9 cellular contexts compared by ENCODE assay signal in genomic region chr15:89689930-89690275, GRCh38. TPM values are rescaled to one million over a fixed set of nuclear protein-coding genes. Genes with fewer than 3 reads are reported as not detected.
DNase-seq lines count a peak whose midpoint lies in the region; ATAC-seq and TF ChIP-seq lines count a peak whose summit lies in the region.
"Not testable (repeated sequence)": the region's sequence is repeated elsewhere in the genome, so short reads cannot be mapped to it uniquely, and the experiment has no call there.
"Had no signal": no experiment of that assay in that cellular context is flagged by ENCODE, and none has a peak within 500 bp of the region (broad histone marks: within the 10 kb centered on the region; RNA-seq: fewer than 3 reads in every experiment).

No MANE protein-coding gene starts in this region.

- TF ChIP-seq CTCF in GM12865 (IDR thresholded peaks at IDR 0.05; ENCODE audit: insufficient read depth, low read depth, low read length, missing control alignments); Panc1 (IDR thresholded peaks at IDR 0.05): not testable (repeated sequence)

- peak overlapping the region; percentile 79 for H3K27ac ChIP-seq in Panc1 (ENCODE audit: low read length)
- not testable (repeated sequence) for H3K27ac ChIP-seq in right cardiac atrium (ENCODE audit: low read length); aorta (ENCODE audit: low read depth in 1 of 2, low read length in 2 of 2)

- in situ Hi-C loops in Panc1 (cut with HindIII; ENCODE audit: low pct_unique_long_range_greater_than_20kb, low sequenced_read_pairs) = not testable (repeated sequence)

- H3K4me3 ChIP-seq in GM12865 (ENCODE audit: low read depth, low read length) = peak overlapping the region; percentile 66
- peak overlapping the region; percentile 72 to 89 for H3K4me3 ChIP-seq in Panc1 (ENCODE audit: low read depth in 2 of 2, low read length in 2 of 2)
- peak overlapping the region; percentile 71 for H3K4me3 ChIP-seq in right cardiac atrium (ENCODE audit: low read length)
- peak overlapping the region; percentile 61 for H3K4me3 ChIP-seq in mucosa of stomach (ENCODE audit: low read length)
- peak overlapping the region; percentile 93 for H3K4me3 ChIP-seq in skeletal muscle cell (ENCODE audit: low read depth, low read length)
- H3K4me3 ChIP-seq in aorta (ENCODE audit: low read length in 2 of 2) = peak overlapping the region; percentile 71 to 78

- not testable (repeated sequence) for DNase-seq in GM12865 (ENCODE audit: low read depth); Panc1 (ENCODE audit: low read depth, low spot score); right cardiac atrium; skeletal muscle cell (ENCODE audit: low read depth); aorta

- H3K27ac Mint-ChIP-seq in activated T-helper 17 cell treated with anti-CD3 and anti-CD28 coated beads, Interleukin-2, amount 50 U/mL, for 72 hours = peak overlapping the region; percentile 83
- peak overlapping the region; percentile 77 for H3K27ac Mint-ChIP-seq in dendritic cell treated with granulocyte-macrophage colony-stimulating factor and Interleukin-4, amounts not matched to agents 40 ng/mL and 50 ng/mL, for 4 days

- ATAC-seq in Panc1; activated T-helper 17 cell treated with anti-CD3 and anti-CD28 coated beads, Interleukin-2, amount 50 U/mL, for 72 hours (replicated peaks); right cardiac atrium; aorta (ENCODE audit: low FRiP score): not testable (repeated sequence)

- H3K27me3 ChIP-seq in Panc1 (ENCODE audit: control insufficient read depth, insufficient read depth, low read length); right cardiac atrium (ENCODE audit: control insufficient read depth, insufficient read depth); mucosa of stomach (ENCODE audit: control insufficient read depth, insufficient read depth, low read length); aorta (ENCODE audit: control insufficient read depth in 1 of 2, insufficient read depth in 2 of 2, low read length in 1 of 2): not testable (repeated sequence)

- 61% methylated on average over 15 of the region's 15 CpGs for WGBS in right cardiac atrium
- 34 to 39% methylated on average over 15 of the region's 15 CpGs for WGBS in aorta, 2 donors

- intact Hi-C loops in Panc1 (cut with micrococcal nuclease; ENCODE audit: unreplicated experiment); dendritic cell treated with granulocyte-macrophage colony-stimulating factor and Interleukin-4, amounts not matched to agents 40 ng/mL and 50 ng/mL, for 4 days (cut with micrococcal nuclease): not testable (repeated sequence)
- intact Hi-C loops in right cardiac atrium (cut with DNase I) = loop anchor here in 1 of 4 donors (5.0 kb wide), 1 partner anchor 33 kb away; the partner anchor contains the start of gene KIF7
- intact Hi-C loops in aorta (cut with DNase I) = loop anchor here in 1 of 2 donors (5.0 kb wide), 1 partner anchor 43 kb away; no protein-coding TSS in a partner anchor

- H3K9me3 ChIP-seq in Panc1 (ENCODE audit: control insufficient read depth, insufficient read depth, low read depth, low read length); right cardiac atrium (ENCODE audit: control insufficient read depth, low read length); mucosa of stomach (ENCODE audit: control insufficient read depth, low read length); aorta (ENCODE audit: control insufficient read depth, low read length): not testable (repeated sequence)

- POLR2A ChIA-PET in Panc1 (lab: Charles Lee) = not testable (repeated sequence)

- not testable (repeated sequence) for H3K36me3 ChIP-seq in Panc1 (ENCODE audit: control insufficient read depth, insufficient read depth, low read length); mucosa of stomach (ENCODE audit: control insufficient read depth, insufficient read depth, low read length); aorta (ENCODE audit: control insufficient read depth in 1 of 2, insufficient read depth in 2 of 2, low read length in 1 of 2)

- not testable (repeated sequence) for H3K27me3 Mint-ChIP-seq in activated T-helper 17 cell treated with anti-CD3 and anti-CD28 coated beads, Interleukin-2, amount 50 U/mL, for 72 hours; dendritic cell treated with granulocyte-macrophage colony-stimulating factor and Interleukin-4, amounts not matched to agents 40 ng/mL and 50 ng/mL, for 4 days

- H3K9ac ChIP-seq in mucosa of stomach (ENCODE audit: low read length) = peak overlapping the region; percentile 76

- peak overlapping the region; percentile 87 for H3K4me3 Mint-ChIP-seq in activated T-helper 17 cell treated with anti-CD3 and anti-CD28 coated beads, Interleukin-2, amount 50 U/mL, for 72 hours
- H3K4me3 Mint-ChIP-seq in dendritic cell treated with granulocyte-macrophage colony-stimulating factor and Interleukin-4, amounts not matched to agents 40 ng/mL and 50 ng/mL, for 4 days = peak overlapping the region; percentile 86

- not testable (repeated sequence) for H3K9me3 Mint-ChIP-seq in activated T-helper 17 cell treated with anti-CD3 and anti-CD28 coated beads, Interleukin-2, amount 50 U/mL, for 72 hours; dendritic cell treated with granulocyte-macrophage colony-stimulating factor and Interleukin-4, amounts not matched to agents 40 ng/mL and 50 ng/mL, for 4 days

- BruUV-seq in Panc1 (replicated peaks; lab: Mats Ljungman, UMichigan) = not testable (repeated sequence)

- H3K4me1 Mint-ChIP-seq in activated T-helper 17 cell treated with anti-CD3 and anti-CD28 coated beads, Interleukin-2, amount 50 U/mL, for 72 hours = not testable (repeated sequence)
- peaks cover 14% of the 10 kb centered on the region for H3K4me1 Mint-ChIP-seq in dendritic cell treated with granulocyte-macrophage colony-stimulating factor and Interleukin-4, amounts not matched to agents 40 ng/mL and 50 ng/mL, for 4 days (ENCODE audit: low read depth)

- CTCF ChIA-PET in Panc1 (lab: Charles Lee) = not testable (repeated sequence)

- not testable (repeated sequence) for H3K36me3 Mint-ChIP-seq in activated T-helper 17 cell treated with anti-CD3 and anti-CD28 coated beads, Interleukin-2, amount 50 U/mL, for 72 hours (ENCODE audit: low read depth)
- H3K36me3 Mint-ChIP-seq in dendritic cell treated with granulocyte-macrophage colony-stimulating factor and Interleukin-4, amounts not matched to agents 40 ng/mL and 50 ng/mL, for 4 days (ENCODE audit: low read depth) = peaks cover 17% of the 10 kb centered on the region

- H3K4me1 ChIP-seq in Panc1 (ENCODE audit: control insufficient read depth, insufficient read depth, low read length); right cardiac atrium (ENCODE audit: control insufficient read depth, insufficient read depth, low read length); mucosa of stomach (ENCODE audit: control insufficient read depth, insufficient read depth, low read length); aorta (ENCODE audit: control insufficient read depth in 1 of 2, insufficient read depth in 2 of 2, low read length in 2 of 2): not testable (repeated sequence)

RNA-seq across cellular contexts. Expression of gene PEX11A, which starts 0.7 kb away (rescaled TPM):
- total RNA-seq in Panc1 (2021; ENCODE audit: unreplicated experiment) (6.2 TPM), right cardiac atrium (10 to 100 TPM in 1 of 4 donors, 1 to 10 TPM in 3; 8.8 to 10.3 (median 9.3) TPM), aorta (1 to 10 TPM; 7.7 to 9.1 TPM)
- 8.3 TPM for polyA plus RNA-seq in Panc1 (2012; ENCODE audit: insufficient read length)
- 1 to 10 TPM; 2.1 to 5.3 TPM for total RNA-seq in activated T-helper 17 cell treated with anti-CD3 and anti-CD28 coated beads, Interleukin-2, amount 50 U/mL, for 72 hours
- polyA plus RNA-seq in right cardiac atrium (8.8 TPM), aorta (10 to 100 TPM; 10.4 to 13.3 TPM)

RNA-seq across cellular contexts. Expression of gene WDR93, which starts 0.7 kb away (rescaled TPM):
- 0.18 TPM for total RNA-seq in Panc1 (2021; ENCODE audit: unreplicated experiment)
- not detected for polyA plus RNA-seq in Panc1 (2012; ENCODE audit: insufficient read length)
- under 1 TPM in 1 of 2 donors, not detected in 1; 0.19 TPM for total RNA-seq in activated T-helper 17 cell treated with anti-CD3 and anti-CD28 coated beads, Interleukin-2, amount 50 U/mL, for 72 hours
- not detected for total RNA-seq in right cardiac atrium
- polyA plus RNA-seq in right cardiac atrium = 0.05 TPM
- total RNA-seq in aorta = not detected
- polyA plus RNA-seq in aorta = under 1 TPM in 1 of 2 donors, not detected in 1; 0.84 TPM
- total RNA-seq: posterior vena cava had no signal

RNA-seq across cellular contexts. Expression of gene PLIN1, which starts 10.7 kb away (rescaled TPM):
- total RNA-seq in Panc1 (2021; ENCODE audit: unreplicated experiment) (0.44 TPM), right cardiac atrium (10 to 100 TPM in 1 of 4 donors, 1 to 10 TPM in 2, under 1 TPM in 1; 0.68 to 24.6 (median 1.7) TPM), aorta (1 to 10 TPM; 3.0 to 4.1 TPM)
- polyA plus RNA-seq in Panc1 (2012; ENCODE audit: insufficient read length) = 0.23 TPM
- total RNA-seq in activated T-helper 17 cell treated with anti-CD3 and anti-CD28 coated beads, Interleukin-2, amount 50 U/mL, for 72 hours = 1 to 10 TPM in 1 of 2 donors, under 1 TPM in 1; 0.09 to 1.2 TPM
- polyA plus RNA-seq in right cardiac atrium (38.8 TPM), aorta (1 to 10 TPM in 1 of 2 donors, under 1 TPM in 1; 0.38 to 2.3 TPM)

RNA-seq across cellular contexts. Expression of gene KIF7, which starts 34.6 kb away (rescaled TPM):
- total RNA-seq in Panc1 (2021; ENCODE audit: unreplicated experiment) = 6.5 TPM
- 9.7 TPM for polyA plus RNA-seq in Panc1 (2012; ENCODE audit: insufficient read length)
- under 1 TPM; 0.11 to 0.53 TPM for total RNA-seq in activated T-helper 17 cell treated with anti-CD3 and anti-CD28 coated beads, Interleukin-2, amount 50 U/mL, for 72 hours
- 1 to 10 TPM; 3.7 to 6.2 (median 5.5) TPM for total RNA-seq in right cardiac atrium
- 4.4 TPM for polyA plus RNA-seq in right cardiac atrium
- 10 to 100 TPM; 16.5 to 17.5 TPM for total RNA-seq in aorta
- polyA plus RNA-seq in aorta = 10 to 100 TPM in 1 of 2 donors, 1 to 10 TPM in 1; 3.1 to 16.0 TPM
